1 cellular context compared by ENCODE assay signal in genomic region chr21:34774750-34775149, GRCh38.
TF ChIP-seq lines count a peak whose summit lies in the region.

No MANE protein-coding gene starts in this region.

TF ChIP-seq in A549, 52 proteins besides CTCF, POLR2A, EP300 and RAD21 (continued from another document):
- peak; percentile 62 to 63; a peak in 3 of 4 replicates for TF ChIP-seq CEBPB (IDR thresholded peaks at IDR 0.05)
- TF ChIP-seq REST (IDR thresholded peaks at IDR 0.05): no peak
- TF ChIP-seq TFCP2L1 (CRISPR knock-in tag; IDR thresholded peaks at IDR 0.05): no peak
